24 cellular contexts compared by ENCODE assay signal in genomic region chr20:8673116-8673515, GRCh38.
"Had no signal": no experiment of that assay in that cellular context is flagged by ENCODE, and none has a peak within 500 bp of the region (broad histone marks: within the 10 kb centered on the region; RNA-seq: fewer than 3 reads in every experiment).

No MANE protein-coding gene starts in this region.

- H3K27ac ChIP-seq: colonic mucosa, epithelial cell of prostate, esophagus squamous epithelium, gastrocnemius medialis, heart left ventricle, left lung, lower lobe of right lung had no signal

- H3K4me1 ChIP-seq: colonic mucosa, esophagus squamous epithelium, left lung, lower lobe of right lung had no signal

- ATAC-seq: effector memory CD8-positive, alpha-beta T cell; esophagus mucosa; gastrocnemius medialis; heart left ventricle; left cardiac atrium; left lung; left ventricle myocardium superior; lower lobe of right lung; naive thymus-derived CD4-positive, alpha-beta T cell had no signal

- H3K9me3 ChIP-seq: colonic mucosa, esophagus squamous epithelium, gastrocnemius medialis, left lung, lower lobe of right lung had no signal

- H3K36me3 ChIP-seq: colonic mucosa, esophagus squamous epithelium, gastrocnemius medialis, left lung, lower lobe of right lung had no signal

- FAIRE-seq: endometrium, islet of Langerhans, keratinocyte had no signal

- H3K4me3 ChIP-seq: colonic mucosa, esophagus squamous epithelium, gastrocnemius medialis, heart left ventricle, left lung, lower lobe of right lung had no signal

- DNase-seq: colonic mucosa; cortex of kidney; effector CD8-positive, alpha-beta T cell; effector memory CD8-positive, alpha-beta T cell; endodermal cell; erythroblast; esophagus squamous epithelium; foreskin fibroblast; foreskin melanocyte; gastrocnemius medialis; heart left ventricle; hippocampal formation; left cardiac atrium; left lung; left ventricle myocardium superior; lower lobe of right lung; mesenchymal stem cell; midbrain; naive thymus-derived CD4-positive, alpha-beta T cell had no signal
